20 cellular contexts compared by ENCODE assay signal in the genomic region with DNA sequence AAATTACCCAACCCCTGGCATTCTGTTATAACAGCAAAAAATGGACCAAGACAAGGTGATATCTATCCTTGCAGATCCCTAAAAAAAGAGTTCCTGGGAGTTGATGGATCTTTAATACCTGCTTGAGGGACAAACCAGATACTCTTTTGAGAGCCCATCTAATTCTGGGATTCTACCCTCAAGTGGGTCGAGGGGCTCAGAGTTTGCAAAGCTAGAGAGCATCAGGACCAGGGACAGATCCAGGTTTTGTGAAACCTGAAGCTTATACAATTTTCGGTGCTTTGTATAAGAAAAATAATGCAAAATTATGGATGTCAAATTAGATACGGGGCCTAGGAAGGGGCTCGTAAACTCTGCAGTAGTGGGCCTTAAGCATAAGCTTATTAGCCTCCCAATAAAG.
"Had no signal": no experiment of that assay in that cellular context is flagged by ENCODE, and none has a peak within 500 bp of the region (broad histone marks: within the 10 kb centered on the region; RNA-seq: fewer than 3 reads in every experiment).

No MANE protein-coding gene starts in this region.

- H3K4me3 ChIP-seq: dorsolateral prefrontal cortex, lung, neural progenitor cell, prostate gland, right atrium auricular region, skin epidermis, spleen, testis, tibial artery had no signal

- ATAC-seq: left lobe of liver; stimulated activated memory B cell treated with anti-CD40 and anti-IgM and Interleukin-4, amounts not matched to agents 10 μg/mL and 1 μg/mL and 100 μg/mL, for 72 hours; stimulated activated naive CD8-positive, alpha-beta T cell treated with anti-CD3 and anti-CD28 coated beads, Interleukin-15, Interleukin-2, amounts not matched to agents 100 U/mL and 50 U/mL, for 24 hours had no signal

- H3K27ac ChIP-seq: neural progenitor cell, right atrium auricular region, skin epidermis, spleen, testis, tibial artery had no signal

- DNase-seq: effector CD4-positive, alpha-beta T cell; hypothalamus; kidney; naive B cell; spleen; stimulated activated CD4-positive, alpha-beta T cell treated with anti-CD3 and anti-CD28 coated beads, Interleukin-4, amount 100 ng/mL, for 4 hours; stimulated activated naive CD8-positive, alpha-beta T cell treated with anti-CD3 and anti-CD28 coated beads, Interleukin-15, Interleukin-2, amounts not matched to agents 100 U/mL and 50 U/mL, for 24 hours; substantia nigra; testis had no signal

- H3K4me1 ChIP-seq: neural progenitor cell, right atrium auricular region, testis, tibial artery had no signal

- H3K9ac ChIP-seq: neural progenitor cell had no signal

- H2AFZ ChIP-seq: neural progenitor cell had no signal

- H3K36me3 ChIP-seq: neural progenitor cell, prostate gland, right atrium auricular region, spleen, tibial artery had no signal

- H3K27me3 ChIP-seq: dorsolateral prefrontal cortex, neural progenitor cell, right atrium auricular region, testis had no signal

- FAIRE-seq: frontal cortex, kidney, urothelium cell line had no signal

- H3K4me2 ChIP-seq: neural progenitor cell had no signal

- H3K9me3 ChIP-seq: prostate gland, right atrium auricular region, spleen, testis, tibial artery had no signal
